In the genomic region with DNA sequence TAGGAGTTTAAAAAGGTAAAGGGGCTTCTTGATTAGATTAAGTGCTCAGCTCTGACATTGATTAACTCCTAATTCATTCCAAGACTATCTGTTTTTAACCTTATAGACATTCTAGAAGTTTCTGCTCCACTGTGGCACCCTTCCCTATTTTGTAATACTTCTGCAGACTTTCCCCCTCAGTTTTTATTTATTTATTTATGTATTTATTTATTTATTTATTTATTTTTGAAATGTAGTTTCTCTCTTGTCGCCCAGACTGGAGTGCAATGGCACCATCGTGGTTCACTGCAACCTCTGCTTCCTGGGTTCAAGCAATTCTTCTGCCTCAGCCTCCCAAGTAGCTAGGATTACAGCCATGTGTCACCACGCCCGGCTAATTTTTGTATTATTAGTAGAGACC, we compare ENCODE assay signal across 11 cellular contexts.
"Had no signal": no experiment of that assay in that cellular context is flagged by ENCODE, and none has a peak within 500 bp of the region (broad histone marks: within the 10 kb centered on the region; RNA-seq: fewer than 3 reads in every experiment).

No MANE protein-coding gene starts in this region.

- H3K4me3 ChIP-seq: GM23248, GM23338, HAP-1 had no signal

- DNase-seq: GM23248, GOT3, H7, H9, HCEC 1CT, HFFc6 had no signal

- H3K9me3 ChIP-seq: HAP-1 had no signal

- H3K27ac ChIP-seq: GM23248 had no signal

- H3K4me2 ChIP-seq: GM23338 had no signal

- ATAC-seq: GM23338, HCT116 had no signal

- H3K4me1 ChIP-seq: HAP-1 had no signal

- FAIRE-seq: H1, H54 had no signal
